17 cellular contexts compared by ENCODE assay signal in genomic region chr2:171793691-171794678, GRCh38.
DNase-seq lines count a peak whose midpoint lies in the region; ATAC-seq and TF ChIP-seq lines count a peak whose summit lies in the region.
"Had no signal": no experiment of that assay in that cellular context is flagged by ENCODE, and none has a peak within 500 bp of the region (broad histone marks: within the 10 kb centered on the region; RNA-seq: fewer than 3 reads in every experiment).

No MANE protein-coding gene starts in this region.

- ATAC-seq in naive thymus-derived CD8-positive, alpha-beta T cell, result no peak
- ATAC-seq: PC-3 had no signal

- CTCF ChIA-PET in HEK293 (lab: Yijun Ruan, JAX), result interaction anchor here (0.6 to 2.7 kb wide), 4 partner anchors 15 to 332 kb away, joined by 3 to 8 read pairs (median 3); no protein-coding TSS in a partner anchor

- peaks cover 3 to 10% (median 5%) of the 10 kb centered on the region in 4 donors for H3K4me1 Mint-ChIP-seq in naive thymus-derived CD8-positive, alpha-beta T cell

- no peaks in the 10 kb centered on the region for H3K27me3 ChIP-seq in adipocyte (replicated peaks; ENCODE audit: control insufficient read depth, insufficient read depth, low read length)
- no peaks in the 10 kb centered on the region for H3K27me3 ChIP-seq in SJCRH30
- H3K27me3 ChIP-seq: uterus had no signal

- peaks cover 0 to 52% (median 25%) of the 10 kb centered on the region in 3 donors for H3K36me3 Mint-ChIP-seq in naive thymus-derived CD8-positive, alpha-beta T cell

- no peak overlapping the region for H3K4me3 ChIP-seq in HEK293 (ENCODE audit: low read depth, low read length)
- H3K4me3 ChIP-seq in adipocyte (ENCODE audit: low read length), result no peak overlapping the region
- H3K4me3 ChIP-seq in SJCRH30, result no peak overlapping the region
- H3K4me3 ChIP-seq: uterus had no signal

- no peaks in the 10 kb centered on the region for H3K27me3 Mint-ChIP-seq in naive thymus-derived CD8-positive, alpha-beta T cell
- H3K27me3 Mint-ChIP-seq: activated naive CD8-positive, alpha-beta T cell had no signal

- H3K9me3 ChIP-seq in HEK293 (ENCODE audit: control insufficient read depth, insufficient read depth, low read depth, low read length), result no peaks in the 10 kb centered on the region
- no peaks in the 10 kb centered on the region for H3K9me3 ChIP-seq in adipocyte (ENCODE audit: control insufficient read depth, low read length)
- H3K9me3 ChIP-seq in SJCRH30 (replicated peaks), result no peaks in the 10 kb centered on the region
- H3K9me3 ChIP-seq: uterus had no signal

- no peak overlapping the region for H3K4me3 Mint-ChIP-seq in naive thymus-derived CD8-positive, alpha-beta T cell
- H3K4me3 Mint-ChIP-seq: activated naive CD8-positive, alpha-beta T cell had no signal

- H3K36me3 ChIP-seq in HEK293 (ENCODE audit: control insufficient read depth in 2 of 2, insufficient read depth in 1 of 2, low read length in 2 of 2), result peaks cover 0 to 18% of the 10 kb centered on the region in 2 experiments; a peak in 1 of 3 replicates
- H3K36me3 ChIP-seq in adipocyte (ENCODE audit: control insufficient read depth, insufficient read depth, low read length, severe bottlenecking), result peaks cover 19% of the 10 kb centered on the region
- H3K36me3 ChIP-seq in SJCRH30, result peaks cover 2% of the 10 kb centered on the region; the same call in 1 of the 2 replicates
- H3K36me3 ChIP-seq: uterus had no signal

- H3K4me1 ChIP-seq in HEK293 (ENCODE audit: control insufficient read depth, insufficient read depth, low read length), result peaks cover 13% of the 10 kb centered on the region
- peaks cover 10% of the 10 kb centered on the region for H3K4me1 ChIP-seq in adipocyte (ENCODE audit: control insufficient read depth, insufficient read depth, low read length)
- no peaks in the 10 kb centered on the region for H3K4me1 ChIP-seq in SJCRH30
- H3K4me1 ChIP-seq: uterus had no signal

- DNase-seq in ELF-1 (ENCODE audit: low read depth, low spot score) (peak; percentile 27), adipocyte (ENCODE audit: low read depth) (peak; percentile 28), SJCRH30 (no peak), GM10266 (ENCODE audit: extremely low spot score) (no peak), NCI-H1105 (lab: John Stamatoyannopoulos, UW) (no peak)
- no peak for DNase-seq in naive thymus-derived CD8-positive, alpha-beta T cell
- DNase-seq: DMS79 treated with DMSO at 0.1 percent for 48 hours; head of caudate nucleus; midbrain; NCI-H1436 treated with DMSO at 0.1 percent for 48 hours; PC-3; small intestine; stimulated activated naive CD4-positive, alpha-beta T cell; uterus had no signal

- no peak overlapping the region for H3K9ac ChIP-seq in adipocyte (ENCODE audit: low read length)

- H3K9me3 Mint-ChIP-seq in naive thymus-derived CD8-positive, alpha-beta T cell, result no peaks in the 10 kb centered on the region

- POLR2A ChIA-PET in HEK293 (lab: Yijun Ruan, JAX), result no interaction called here
- POLR2A ChIA-PET in naive thymus-derived CD8-positive, alpha-beta T cell (lab: Charles Lee), result interaction anchor here (0.6 kb wide), 1 partner anchor 1619 kb away, joined by 3 read pairs; no protein-coding TSS in a partner anchor

- TF ChIP-seq CTCF in HEK293 (tag by site-specific recombination; IDR thresholded peaks at IDR 0.05) (no peak), GM10266 (IDR thresholded peaks at IDR 0.05; ENCODE audit: control insufficient read depth, insufficient read depth, low read depth, missing control alignments) (no peak)

- H3K27ac Mint-ChIP-seq in naive thymus-derived CD8-positive, alpha-beta T cell, result peak overlapping the region in 6 of 10 donors; percentile 14 to 73 (median 48)
- H3K27ac Mint-ChIP-seq: activated naive CD8-positive, alpha-beta T cell had no signal

- H3K27ac ChIP-seq in HEK293 (ENCODE audit: extremely low read depth, low read depth, low read length) (0 out of 2 replicates have a peak overlapping the region, but pooled peaks have one; percentile 8), SJCRH30 (no peak overlapping the region)
- H3K27ac ChIP-seq: C4-2B, uterus had no signal

TF ChIP-seq in HEK293, 187 proteins besides CTCF, POLR2A, EP300 and RAD21:
- no peak for TF ChIP-seq ZNF324 (tag by site-specific recombination; IDR thresholded peaks at IDR 0.05)
- TF ChIP-seq ZNF501 (tag by site-specific recombination; IDR thresholded peaks at IDR 0.05), result no peak
- TF ChIP-seq, protein P1, sequence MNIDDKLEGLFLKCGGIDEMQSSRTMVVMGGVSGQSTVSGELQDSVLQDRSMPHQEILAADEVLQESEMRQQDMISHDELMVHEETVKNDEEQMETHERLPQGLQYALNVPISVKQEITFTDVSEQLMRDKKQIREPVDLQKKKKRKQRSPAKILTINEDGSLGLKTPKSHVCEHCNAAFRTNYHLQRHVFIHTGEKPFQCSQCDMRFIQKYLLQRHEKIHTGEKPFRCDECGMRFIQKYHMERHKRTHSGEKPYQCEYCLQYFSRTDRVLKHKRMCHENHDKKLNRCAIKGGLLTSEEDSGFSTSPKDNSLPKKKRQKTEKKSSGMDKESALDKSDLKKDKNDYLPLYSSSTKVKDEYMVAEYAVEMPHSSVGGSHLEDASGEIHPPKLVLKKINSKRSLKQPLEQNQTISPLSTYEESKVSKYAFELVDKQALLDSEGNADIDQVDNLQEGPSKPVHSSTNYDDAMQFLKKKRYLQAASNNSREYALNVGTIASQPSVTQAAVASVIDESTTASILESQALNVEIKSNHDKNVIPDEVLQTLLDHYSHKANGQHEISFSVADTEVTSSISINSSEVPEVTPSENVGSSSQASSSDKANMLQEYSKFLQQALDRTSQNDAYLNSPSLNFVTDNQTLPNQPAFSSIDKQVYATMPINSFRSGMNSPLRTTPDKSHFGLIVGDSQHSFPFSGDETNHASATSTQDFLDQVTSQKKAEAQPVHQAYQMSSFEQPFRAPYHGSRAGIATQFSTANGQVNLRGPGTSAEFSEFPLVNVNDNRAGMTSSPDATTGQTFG (tag by site-specific recombination; IDR thresholded peaks at IDR 0.05; ENCODE audit: borderline replicate concordance), result no peak
- 0 out of 2 replicates have a peak, but pooled peaks have one; percentile 26 for TF ChIP-seq OSR2 (tag by site-specific recombination; IDR thresholded peaks at IDR 0.05)
- TF ChIP-seq ZNF707 (tag by site-specific recombination; IDR thresholded peaks at IDR 0.05), result no peak
- TF ChIP-seq PRDM6 (tag by site-specific recombination; IDR thresholded peaks at IDR 0.05), result peak; percentile 59; the same call in 1 of the 2 replicates
- no peak for TF ChIP-seq SCRT1 (tag by site-specific recombination; IDR thresholded peaks at IDR 0.05; ENCODE audit: borderline replicate concordance)
- TF ChIP-seq ZNF140 (tag by site-specific recombination; IDR thresholded peaks at IDR 0.05), result no peak

Comparison
In these comparisons a context has a peak if more than half of its experiments do, and no peak if none do; other contexts are left out.
1. DNase-seq: peak in ELF-1 (single experiment) and adipocyte (single experiment); none in naive thymus-derived CD8-positive, alpha-beta T cell (0 of 10), SJCRH30 (0 of 2), GM10266 (single experiment) and NCI-H1105 (single experiment).